In the genomic region with DNA sequence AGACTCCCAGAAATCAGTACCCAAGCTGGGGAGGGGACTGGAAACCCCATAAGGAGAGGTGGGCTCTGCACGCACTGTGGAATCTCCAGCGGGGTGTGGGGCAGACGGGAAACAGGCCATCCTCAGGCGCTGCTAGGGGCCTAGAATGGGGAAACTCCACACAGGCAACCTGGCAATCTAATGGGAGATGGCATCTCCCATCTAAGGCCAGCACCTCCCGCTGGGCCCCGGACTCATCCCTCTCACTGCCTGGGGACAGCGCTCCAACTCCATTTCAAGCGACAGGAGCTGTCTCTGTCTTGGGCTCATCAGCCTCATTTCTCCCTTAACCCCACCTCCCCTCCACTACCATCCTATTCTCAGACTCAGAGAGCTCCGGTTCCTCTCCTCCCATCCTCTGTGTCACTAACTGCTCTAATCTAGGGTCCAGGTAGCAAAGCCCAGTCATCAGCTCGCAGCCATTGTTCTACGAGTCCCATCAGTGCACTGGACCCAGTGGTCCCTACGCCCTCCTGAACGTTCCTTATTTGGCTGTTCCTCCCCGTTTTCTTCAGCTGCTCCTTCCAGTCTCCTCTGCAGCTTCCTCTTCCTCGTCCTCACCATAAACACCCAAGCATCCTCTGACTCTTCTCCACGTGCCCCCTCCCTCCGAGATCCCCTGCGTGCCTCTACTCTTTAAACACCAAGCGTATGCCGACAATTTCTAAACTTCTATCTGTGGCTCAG, we compare ENCODE assay signal across 25 cellular contexts.
A peak's percentile ranks its signal among the peaks of the same experiment; 100 is the strongest.
DNase-seq lines count a peak whose midpoint lies in the region; ATAC-seq and TF ChIP-seq lines count a peak whose summit lies in the region.
"Had no signal": no experiment of that assay in that cellular context is flagged by ENCODE, and none has a peak within 500 bp of the region (broad histone marks: within the 10 kb centered on the region; RNA-seq: fewer than 3 reads in every experiment).

No MANE protein-coding gene starts in this region.

- H3K4me1 Mint-ChIP-seq in neural progenitor cell, result peaks cover 23% of the 10 kb centered on the region

- H3K27ac Mint-ChIP-seq in neural progenitor cell, result peak overlapping the region; percentile 55
- H3K27ac Mint-ChIP-seq: stimulated activated naive CD8-positive, alpha-beta T cell treated with anti-CD3 and anti-CD28 coated beads, Interleukin-15, Interleukin-2, amounts not matched to agents 100 ng/mL and 50 ng/mL, for 24 hours; T-helper 2 cell treated with Interferon-gamma antibody and Interleukin-4, amounts not matched to agents 5 μg/mL and 100 μg/mL, for 36 hours had no signal

- H3K27me3 ChIP-seq in HUES6 (ENCODE audit: control insufficient read depth, insufficient read depth, low read length) (peaks cover 26% of the 10 kb centered on the region), hepatocyte (peaks cover 16% of the 10 kb centered on the region), neural progenitor cell (peaks cover 40% of the 10 kb centered on the region)

- no peaks in the 10 kb centered on the region for H3K36me3 ChIP-seq in HUES6 (ENCODE audit: control insufficient read depth, insufficient read depth, low read length)
- H3K36me3 ChIP-seq in hepatocyte (replicated peaks; ENCODE audit: insufficient read depth, low read depth), result no peaks in the 10 kb centered on the region
- no peaks in the 10 kb centered on the region for H3K36me3 ChIP-seq in neural progenitor cell
- H3K36me3 ChIP-seq: gastroesophageal sphincter, thoracic aorta had no signal

- no peak for ATAC-seq in HG03025 (IDR thresholded peaks at IDR 0.05; ENCODE audit: low FRiP score, unreplicated experiment)
- ATAC-seq: gastroesophageal sphincter, GM12878, HepG2 had no signal

- H3K27ac ChIP-seq in HUES6 (ENCODE audit: low read depth, low read length), result no peak overlapping the region
- H3K27ac ChIP-seq in hepatocyte, result no peak overlapping the region
- no peak overlapping the region for H3K27ac ChIP-seq in neural progenitor cell
- H3K27ac ChIP-seq: C4-2B, gastroesophageal sphincter, HL-60, thoracic aorta had no signal

- H3K9me2 ChIP-seq in hepatocyte (replicated peaks; ENCODE audit: insufficient read depth), result no peaks in the 10 kb centered on the region

- H3K4me3 ChIP-seq in HUES6 (ENCODE audit: low read depth, low read length) (peak overlapping the region; percentile 51; the same call in 1 of the 2 replicates), hepatocyte (no peak overlapping the region), neural progenitor cell (no peak overlapping the region)
- H3K4me3 ChIP-seq: gastroesophageal sphincter, GM12878, thoracic aorta had no signal

- peaks cover 14% of the 10 kb centered on the region for H3F3A ChIP-seq in neural progenitor cell (ENCODE audit: low read depth)

- H3K9me3 ChIP-seq in HUES6 (ENCODE audit: control insufficient read depth, insufficient read depth, low read depth, low read length), result no peaks in the 10 kb centered on the region
- H3K9me3 ChIP-seq in hepatocyte (ENCODE audit: low read depth), result no peaks in the 10 kb centered on the region
- H3K9me3 ChIP-seq in neural progenitor cell (ENCODE audit: low read depth), result no peaks in the 10 kb centered on the region
- H3K9me3 ChIP-seq: gastroesophageal sphincter, thoracic aorta had no signal

- H3K9ac ChIP-seq in HUES6 (ENCODE audit: low read length) (no peak overlapping the region), neural progenitor cell (no peak overlapping the region)

- no peaks in the 10 kb centered on the region for H3K79me2 ChIP-seq in hepatocyte
- no peaks in the 10 kb centered on the region for H3K79me2 ChIP-seq in neural progenitor cell (ENCODE audit: low read depth)

- no peaks in the 10 kb centered on the region for H4K20me1 ChIP-seq in hepatocyte (ENCODE audit: insufficient read depth, poor library complexity, severe bottlenecking)
- H4K20me1 ChIP-seq in neural progenitor cell (ENCODE audit: low read depth), result peaks cover 8% of the 10 kb centered on the region

- WGBS in hepatocyte (ENCODE audit: low lambda C conversion rate, missing lambda C conversion rate), result 68% methylated on average over 20 of the region's 20 CpGs

- H3K4me3 Mint-ChIP-seq in neural progenitor cell, result peak overlapping the region; percentile 86
- H3K4me3 Mint-ChIP-seq: central memory CD8-positive, alpha-beta T cell; T-helper 2 cell treated with Interferon-gamma antibody and Interleukin-4, amounts not matched to agents 5 μg/mL and 100 μg/mL, for 36 hours had no signal

- TF ChIP-seq CTCF in hepatocyte (IDR thresholded peaks at IDR 0.05; ENCODE audit: poor library complexity) (no peak), neural progenitor cell (IDR thresholded peaks at IDR 0.05) (no peak), GM10266 (IDR thresholded peaks at IDR 0.05; ENCODE audit: control insufficient read depth, insufficient read depth, low read depth, missing control alignments) (no peak)

- H2AFZ ChIP-seq in hepatocyte (no peak overlapping the region), neural progenitor cell (replicated peaks) (no peak overlapping the region)

- peak overlapping the region; percentile 15 for H3K4me2 ChIP-seq in hepatocyte
- H3K4me2 ChIP-seq in neural progenitor cell, result peak overlapping the region; percentile 83

- H3K9me3 Mint-ChIP-seq in neural progenitor cell, result no peaks in the 10 kb centered on the region
- H3K9me3 Mint-ChIP-seq: central memory CD8-positive, alpha-beta T cell; stimulated activated naive CD8-positive, alpha-beta T cell treated with anti-CD3 and anti-CD28 coated beads, Interleukin-15, Interleukin-2, amounts not matched to agents 100 ng/mL and 50 ng/mL, for 24 hours; T-helper 2 cell treated with Interferon-gamma antibody and Interleukin-4, amounts not matched to agents 5 μg/mL and 100 μg/mL, for 36 hours had no signal

- H3K4me1 ChIP-seq in HUES6 (ENCODE audit: control insufficient read depth, insufficient read depth, low read length), result peaks cover 21% of the 10 kb centered on the region
- H3K4me1 ChIP-seq in hepatocyte (ENCODE audit: insufficient read depth), result peaks cover 9% of the 10 kb centered on the region
- peaks cover 17% of the 10 kb centered on the region for H3K4me1 ChIP-seq in neural progenitor cell

- H3K27me3 Mint-ChIP-seq in neural progenitor cell (ENCODE audit: insufficient read depth, low read depth), result peaks cover 29% of the 10 kb centered on the region

- H3K36me3 Mint-ChIP-seq in neural progenitor cell, result peaks cover 1% of the 10 kb centered on the region

- peak; percentile 47 for DNase-seq in SK-N-DZ (ENCODE audit: low spot score)
- DNase-seq in hepatocyte (ENCODE audit: low spot score), result peak; percentile 5
- no peak for DNase-seq in neural progenitor cell (ENCODE audit: low spot score)
- no peak for DNase-seq in kidney glomerular epithelial cell (lab: John Stamatoyannopoulos, UW)
- DNase-seq in NCI-H146 treated with DMSO at 0.1 percent for 48 hours (lab: John Stamatoyannopoulos, UW; ENCODE audit: unreplicated experiment), result no peak
- DNase-seq in GM10266 (ENCODE audit: extremely low spot score), result no peak
- DNase-seq: activated CD4-positive, alpha-beta T cell treated with anti-CD3 and anti-CD28 coated beads for 4 hours; activated effector memory CD4-positive, alpha-beta T cell treated with anti-CD3 and anti-CD28 coated beads, Interleukin-2, amount 50 U/mL, for 16 hours; activated T-cell treated with anti-CD3 and anti-CD28 coated beads, Interleukin-2, amount 50 U/mL, for 1 hour; dermis blood vessel endothelial cell; hypothalamus; NCI-H187 treated with DMSO at 0.1 percent for 48 hours; NCI-H526 treated with DMSO at 0.1 percent for 48 hours; occipital lobe had no signal

Comparison
In these comparisons a context has a peak if more than half of its experiments do, and no peak if none do; other contexts are left out.
1. DNase-seq: peak in SK-N-DZ (single experiment) and hepatocyte (single experiment); none in neural progenitor cell (single experiment), kidney glomerular epithelial cell (single experiment), NCI-H146 treated with DMSO at 0.1 percent for 48 hours (single experiment) and GM10266 (single experiment).